ENCODE assay signal across 16 cellular contexts in the genomic region with DNA sequence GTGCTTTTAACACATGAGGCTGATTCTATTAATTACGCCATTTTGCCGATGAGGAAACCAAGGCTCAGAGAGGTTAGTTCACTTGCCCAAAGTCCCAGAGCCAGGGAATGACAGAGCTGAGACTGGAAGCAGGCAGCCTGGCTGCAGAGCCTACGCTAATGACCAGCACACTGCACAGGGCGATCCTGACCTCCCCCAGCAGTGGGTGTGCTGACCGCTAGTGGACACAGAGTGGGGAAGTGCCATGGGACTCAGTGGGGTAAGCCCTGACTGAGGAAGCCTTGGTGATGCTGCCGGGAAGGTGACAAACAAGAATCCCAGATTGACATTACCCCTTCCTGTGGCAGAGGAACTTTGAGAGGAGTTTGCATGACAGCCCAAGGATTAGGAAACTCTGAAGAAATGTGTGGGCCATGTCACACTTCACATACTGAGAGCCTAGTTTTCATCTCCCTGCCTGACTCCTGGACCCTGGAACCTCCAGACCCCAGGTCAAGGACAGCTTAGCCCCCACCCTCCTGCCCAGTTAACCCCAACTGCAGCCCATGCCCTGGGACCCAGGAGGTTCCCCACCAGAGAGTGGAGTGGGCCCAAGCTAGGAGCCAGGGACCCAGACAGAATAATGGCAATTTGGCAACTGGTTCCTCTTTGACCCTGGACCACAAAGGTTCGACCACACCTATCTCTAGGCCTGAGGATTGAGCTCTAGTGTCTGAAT. TPM values are rescaled to one million over a fixed set of nuclear protein-coding genes. Genes with fewer than 3 reads are reported as not detected.
DNase-seq lines count a peak whose midpoint lies in the region; TF ChIP-seq lines count a peak whose summit lies in the region.
"Had no signal": no experiment of that assay in that cellular context is flagged by ENCODE, and none has a peak within 500 bp of the region (broad histone marks: within the 10 kb centered on the region; RNA-seq: fewer than 3 reads in every experiment).

No MANE protein-coding gene starts in this region.

- no peak overlapping the region for H3K27ac ChIP-seq in stomach

- TF ChIP-seq POLR2A in lower leg skin (IDR thresholded peaks at IDR 0.05), result no peak
- TF ChIP-seq POLR2A in stomach (IDR thresholded peaks at IDR 0.05), result no peak

- no peaks in the 10 kb centered on the region for H3K36me3 ChIP-seq in stomach

- POLR2A ChIA-PET in GM10248 (lab: Yijun Ruan, JAX), result no interaction called here

- TF ChIP-seq CTCF in GM10248 (IDR thresholded peaks at IDR 0.05; ENCODE audit: control extremely low read depth, extremely low read depth, low read depth, missing control alignments) (no peak), lower leg skin (IDR thresholded peaks at IDR 0.05) (no peak), stomach (IDR thresholded peaks at IDR 0.05) (no peak)

- peak; percentile 8 for DNase-seq in GM10248 (ENCODE audit: extremely low spot score)
- peak; percentile 40 for DNase-seq in ecto neural progenitor cell (ENCODE audit: low spot score)
- DNase-seq in lower leg skin (ENCODE audit: low spot score in 2 of 2), result peak; percentile 12 to 67
- peak; percentile 21 for DNase-seq in stomach
- no peak for DNase-seq in pons (ENCODE audit: low spot score)
- no peak for DNase-seq in stimulated activated CD4-positive, alpha-beta T cell treated with anti-CD3 and anti-CD28 coated beads, Interleukin-4, amount 100 ng/mL, for 1 hour
- no peak for DNase-seq in activated naive CD4-positive, alpha-beta T cell (lab: John Stamatoyannopoulos, UW)
- DNase-seq: activated T-cell treated with anti-CD3 and anti-CD28 coated beads for 4 hours; amniotic stem cell; effector memory CD4-positive, alpha-beta T cell; GF-D8; H9; immature natural killer cell; NCI-H2107; NCI-H526 had no signal

- no peak for TF ChIP-seq EP300 in stomach (IDR thresholded peaks at IDR 0.05)

- CTCF ChIA-PET in GM10248 (lab: Yijun Ruan, JAX), result interaction anchor here (1.3 to 1.9 kb wide), 3 partner anchors 12 to 58 kb away, joined by 3 to 6 read pairs (median 3); no protein-coding TSS in a partner anchor

- no peak overlapping the region for H3K4me3 ChIP-seq in lower leg skin (ENCODE audit: low read depth, poor library complexity, severe bottlenecking)
- H3K4me3 ChIP-seq in stomach, result no peak overlapping the region

- intact Hi-C loops in lower leg skin (cut with DNase I; ENCODE audit: low total_unique reads), result no loop called here
- intact Hi-C loops in stomach (cut with DNase I; ENCODE audit: low total_unique reads), result no loop called here

- WGBS in lower leg skin, 2 donors, result 89 to 90% methylated on average over 7 of the region's 7 CpGs
- 86 to 90% (median 88%) methylated on average over 7 of the region's 7 CpGs for WGBS in stomach, 5 donors

- H3K27me3 ChIP-seq in stomach, result no peaks in the 10 kb centered on the region

- H3K4me1 ChIP-seq in stomach, result no peaks in the 10 kb centered on the region

- H3K9me3 ChIP-seq in stomach, result no peaks in the 10 kb centered on the region

RNA-seq across cellular contexts. Expression of a gene that starts 19.7 kb away (rescaled TPM):
- 10 to 100 TPM; 17.9 to 27.3 (median 23.9) TPM for total RNA-seq in lower leg skin
- 100 to 1,000 TPM in 1 of 5 donors, 10 to 100 TPM in 4; 17.8 to 235 (median 34.9) TPM for total RNA-seq in stomach
- 10 to 100 TPM in 1 of 3 donors, 1 to 10 TPM in 2; 3.0 to 10.2 (median 8.5) TPM for polyA plus RNA-seq in stomach
- polyA plus RNA-seq: neural cell had no signal

RNA-seq across cellular contexts. Expression of a gene that starts 49.6 kb away (rescaled TPM):
- total RNA-seq in lower leg skin (10 to 100 TPM; 33.9 to 88.7 (median 41.7) TPM), stomach (10 to 100 TPM; 16.5 to 71.2 (median 53.1) TPM)
- polyA plus RNA-seq in stomach, result 1 to 10 TPM; 4.7 to 9.1 (median 6.9) TPM
- polyA plus RNA-seq: neural cell had no signal

Comparison
In these comparisons a context has a peak if more than half of its experiments do, and no peak if none do; other contexts are left out.
1. DNase-seq: peak in GM10248 (single experiment), ecto neural progenitor cell (single experiment), lower leg skin (2 of 2) and stomach (single experiment); none in pons (single experiment), stimulated activated CD4-positive, alpha-beta T cell treated with anti-CD3 and anti-CD28 coated beads, Interleukin-4, amount 100 ng/mL, for 1 hour (single experiment) and activated naive CD4-positive, alpha-beta T cell (0 of 4).